ENCODE assay signal across 1 cellular context in genomic region chr11:73315288-73316020, GRCh38.
TF ChIP-seq lines count a peak whose summit lies in the region.

No MANE protein-coding gene starts in this region.

TF ChIP-seq in K562, 482 proteins besides CTCF, POLR2A, EP300 and RAD21 (continued from another document):
- TF ChIP-seq GTF2B (IDR thresholded peaks at IDR 0.05; ENCODE audit: extremely low read depth, insufficient read length) (no peak), ZHX1 (conservative IDR thresholded peaks at IDR 0.05; ENCODE audit: low read length) (no peak), CREB3 (tag; conservative IDR thresholded peaks at IDR 0.05; ENCODE audit: low read depth) (no peak)
